In genomic region chrY:12984637-12985344, GRCh38 we compare ENCODE assay signal across 17 cellular contexts.
DNase-seq lines count a peak whose midpoint lies in the region; ATAC-seq and TF ChIP-seq lines count a peak whose summit lies in the region.
"Had no signal": no experiment of that assay in that cellular context is flagged by ENCODE, and none has a peak within 500 bp of the region (broad histone marks: within the 10 kb centered on the region; RNA-seq: fewer than 3 reads in every experiment).

No MANE protein-coding gene starts in this region.

- H3K23ac ChIP-seq in mesendoderm (ENCODE audit: low read length), result no peak overlapping the region

- no peaks in the 10 kb centered on the region for H3F3A ChIP-seq in GM23338 (replicated peaks; ENCODE audit: low read depth)

- H3K4me1 ChIP-seq in GM23338 (ENCODE audit: insufficient read depth) (peaks cover 12% of the 10 kb centered on the region; the same call in 1 of the 2 replicates), NT2/D1 (ENCODE audit: insufficient read depth, insufficient read length) (no peaks in the 10 kb centered on the region), mesendoderm (ENCODE audit: control insufficient read depth, low read depth, low read length) (no peaks in the 10 kb centered on the region), upper lobe of left lung (no peaks in the 10 kb centered on the region)
- H3K4me1 ChIP-seq: A549, BE2C, HAP-1 had no signal

- no peak overlapping the region for H2BK120ac ChIP-seq in mesendoderm (ENCODE audit: low read depth, low read length)

- H3K9ac ChIP-seq in NT2/D1 (ENCODE audit: insufficient read length, low read depth) (no peak overlapping the region), mesendoderm (ENCODE audit: low read length) (no peak overlapping the region)

- 0 out of 3 replicates have a peak overlapping the region, but pooled peaks have one; percentile 22 for H3K4me3 Mint-ChIP-seq in GM23338
- H3K4me3 Mint-ChIP-seq: CD4-positive, alpha-beta memory T cell had no signal

- H3K18ac ChIP-seq in mesendoderm (ENCODE audit: low read length), result no peak overlapping the region

- peaks cover 20% of the 10 kb centered on the region; the same call in 2 of the 3 replicates for H3K36me3 Mint-ChIP-seq in GM23338 (ENCODE audit: low read depth)
- H3K36me3 Mint-ChIP-seq: CD4-positive, alpha-beta memory T cell had no signal

- H3K27ac Mint-ChIP-seq in GM23338, result peak overlapping the region; percentile 93
- H3K27ac Mint-ChIP-seq: CD4-positive, alpha-beta memory T cell had no signal

- peaks cover 14% of the 10 kb centered on the region; the same call in 2 of the 3 replicates for H3K4me1 Mint-ChIP-seq in GM23338
- H3K4me1 Mint-ChIP-seq: CD4-positive, alpha-beta memory T cell had no signal

- TF ChIP-seq CTCF in GM23338 (conservative IDR thresholded peaks at IDR 0.05; ENCODE audit: low read depth in 2 of 2) (no peak), upper lobe of left lung (IDR thresholded peaks at IDR 0.05) (no peak)

- H3K4me2 ChIP-seq in GM23338, result peak overlapping the region; percentile 16; the same call in 1 of the 2 replicates
- no peak overlapping the region for H3K4me2 ChIP-seq in mesendoderm (ENCODE audit: low read length)
- H3K4me2 ChIP-seq: A549 had no signal

- peak overlapping the region; percentile 84; the same call in 1 of the 2 replicates for H3K27ac ChIP-seq in GM23338 (ENCODE audit: low read depth)
- no peak overlapping the region for H3K27ac ChIP-seq in mesendoderm (ENCODE audit: low read depth, low read length)
- H3K27ac ChIP-seq in upper lobe of left lung, result no peak overlapping the region
- H3K27ac ChIP-seq: A549, C4-2B had no signal

- H2AK5ac ChIP-seq in mesendoderm (ENCODE audit: low read length), result no peak overlapping the region

- H3K27me3 ChIP-seq in GM23338 (ENCODE audit: insufficient read depth) (no peaks in the 10 kb centered on the region), NT2/D1 (ENCODE audit: insufficient read depth, insufficient read length) (no peaks in the 10 kb centered on the region), mesendoderm (ENCODE audit: insufficient read depth, low read length, poor library complexity) (no peaks in the 10 kb centered on the region), upper lobe of left lung (no peaks in the 10 kb centered on the region)
- H3K27me3 ChIP-seq: BE2C had no signal

- no peak overlapping the region for H3K4ac ChIP-seq in mesendoderm (ENCODE audit: low read depth, low read length)

- DNase-seq in GM23338 (ENCODE audit: low spot score), result peak; percentile 61
- DNase-seq in NT2/D1 (ENCODE audit: low read depth, low spot score), result peak; percentile 55
- peak; percentile 59 for DNase-seq in iPS DF 19.7 (ENCODE audit: low read depth, low spot score)
- DNase-seq in mesendoderm, result peak; percentile 54
- no peak for DNase-seq in 8988T
- no peak for DNase-seq in upper lobe of left lung
- no peak for DNase-seq in NAMALWA (ENCODE audit: low spot score)
- DNase-seq: BE2C; CD4-positive, alpha-beta memory T cell; DMS153; DMS79 treated with DMSO at 0.1 percent for 48 hours; GDM1; GOT3; IMR-90 had no signal

- no peak overlapping the region for H4K5ac ChIP-seq in mesendoderm (ENCODE audit: low read length)

- no peak overlapping the region for H4K8ac ChIP-seq in mesendoderm (ENCODE audit: low read depth, low read length)

- H3K56ac ChIP-seq in mesendoderm (ENCODE audit: low read length), result no peak overlapping the region

- no peaks in the 10 kb centered on the region for H3K79me2 ChIP-seq in GM23338 (replicated peaks; ENCODE audit: insufficient read depth)
- H3K79me2 ChIP-seq in mesendoderm (ENCODE audit: control insufficient read depth, insufficient read depth, low read length), result no peaks in the 10 kb centered on the region

- H3K9me3 Mint-ChIP-seq in GM23338, result peaks cover 23% of the 10 kb centered on the region
- H3K9me3 Mint-ChIP-seq: CD4-positive, alpha-beta memory T cell had no signal

- H3K9me3 ChIP-seq in NT2/D1 (ENCODE audit: insufficient read depth, low read length) (no peaks in the 10 kb centered on the region), upper lobe of left lung (no peaks in the 10 kb centered on the region)
- H3K9me3 ChIP-seq: A549, BE2C, HAP-1 had no signal

- H3K27me3 Mint-ChIP-seq in GM23338 (ENCODE audit: insufficient read depth, low read depth, poor library complexity), result peaks cover 4% of the 10 kb centered on the region
- H3K27me3 Mint-ChIP-seq: CD4-positive, alpha-beta memory T cell had no signal

- no peaks in the 10 kb centered on the region for H3K9me2 ChIP-seq in GM23338 (ENCODE audit: insufficient read depth)

- TF ChIP-seq EP300 in upper lobe of left lung (IDR thresholded peaks at IDR 0.05), result no peak

- H2BK15ac ChIP-seq in mesendoderm (replicated peaks; ENCODE audit: low read depth), result no peak overlapping the region

- H3K36me3 ChIP-seq in GM23338 (ENCODE audit: insufficient read depth) (no peaks in the 10 kb centered on the region), NT2/D1 (ENCODE audit: insufficient read depth, insufficient read length, low read length) (no peaks in the 10 kb centered on the region), mesendoderm (ENCODE audit: control insufficient read depth, insufficient read depth, low read length) (no peaks in the 10 kb centered on the region), upper lobe of left lung (no peaks in the 10 kb centered on the region)
- H3K36me3 ChIP-seq: BE2C, HAP-1 had no signal

- H4K20me1 ChIP-seq in GM23338 (replicated peaks; ENCODE audit: insufficient read depth), result no peaks in the 10 kb centered on the region

- H3K79me1 ChIP-seq in mesendoderm (ENCODE audit: low read length), result no peaks in the 10 kb centered on the region

- no peak overlapping the region; the same call in 1 of the 2 replicates for H2AFZ ChIP-seq in GM23338

- no CpG with 5 or more reads among the region's 5 CpGs for WGBS in mesendoderm (ENCODE audit: extremely low coverage, insufficient coverage, low lambda C conversion rate)
- WGBS in upper lobe of left lung, 2 donors, result no CpG with 5 or more reads among the region's 5 CpGs

- no peak for TF ChIP-seq POLR2A in upper lobe of left lung (IDR thresholded peaks at IDR 0.05)

- H3K4me3 ChIP-seq in GM23338, result no peak overlapping the region
- no peak overlapping the region for H3K4me3 ChIP-seq in NT2/D1 (ENCODE audit: insufficient read length, low read depth)
- H3K4me3 ChIP-seq in mesendoderm (ENCODE audit: low read length), result no peak overlapping the region
- H3K4me3 ChIP-seq in upper lobe of left lung, result no peak overlapping the region
- H3K4me3 ChIP-seq: A549, HAP-1 had no signal

- no peak overlapping the region for H2BK5ac ChIP-seq in mesendoderm (ENCODE audit: low read length)

- ATAC-seq in GM23338 (peak; percentile 99), upper lobe of left lung (ENCODE audit: low FRiP score in 2 of 2) (no peak)
- ATAC-seq: A549 had no signal

TF ChIP-seq in GM23338, 12 proteins besides CTCF, POLR2A, EP300 and RAD21 (continues in another document):
- no peak for TF ChIP-seq STAT1 (IDR thresholded peaks at IDR 0.05; ENCODE audit: unreplicated experiment)
- no peak for TF ChIP-seq ZNF331 (CRISPR knock-in tag; IDR thresholded peaks at IDR 0.05; ENCODE audit: low read depth)
- no peak for TF ChIP-seq EZH2phosphoT487 (IDR thresholded peaks at IDR 0.05; ENCODE audit: unreplicated experiment)
- no peak for TF ChIP-seq REST (IDR thresholded peaks at IDR 0.05; ENCODE audit: unreplicated experiment)
- no peak for TF ChIP-seq POLR2AphosphoS5 (IDR thresholded peaks at IDR 0.05; ENCODE audit: low read depth)
- no peak for TF ChIP-seq ZNF114 (CRISPR knock-in tag; IDR thresholded peaks at IDR 0.05)
- no peak for TF ChIP-seq CREB1 (CRISPR knock-in tag; IDR thresholded peaks at IDR 0.05; ENCODE audit: low read depth)
- no peak for TF ChIP-seq NANOG (IDR thresholded peaks at IDR 0.05; ENCODE audit: borderline replicate concordance)
- TF ChIP-seq JUNB (IDR thresholded peaks at IDR 0.05; ENCODE audit: unreplicated experiment), result no peak
- no peak for TF ChIP-seq ETS1 (IDR thresholded peaks at IDR 0.05)
- no peak for TF ChIP-seq EZH2 (IDR thresholded peaks at IDR 0.05; ENCODE audit: low read depth, unreplicated experiment)

Comparison
In these comparisons a context has a peak if more than half of its experiments do, and no peak if none do; other contexts are left out.
1. DNase-seq: peak in GM23338 (single experiment), NT2/D1 (single experiment), iPS DF 19.7 (single experiment) and mesendoderm (single experiment); none in 8988T (single experiment), upper lobe of left lung (0 of 2) and NAMALWA (single experiment).